In genomic region chr7:129958643-129959479, GRCh38 we compare ENCODE assay signal across 9 cellular contexts. TPM values are rescaled to one million over a fixed set of nuclear protein-coding genes. Genes with fewer than 3 reads are reported as not detected.
DNase-seq lines count a peak whose midpoint lies in the region; ATAC-seq and TF ChIP-seq lines count a peak whose summit lies in the region.
"Had no signal": no experiment of that assay in that cellular context is flagged by ENCODE, and none has a peak within 500 bp of the region (broad histone marks: within the 10 kb centered on the region; RNA-seq: fewer than 3 reads in every experiment).

No MANE protein-coding gene starts in this region.

- CTCF ChIA-PET in RWPE1 (lab: Yijun Ruan, JAX): interaction anchor here (0.6 to 0.7 kb wide), 2 partner anchors 15 to 49 kb away, joined by 3 to 9 read pairs; no protein-coding TSS in a partner anchor

- H3K9me3 Mint-ChIP-seq in GM23338: no peaks in the 10 kb centered on the region
- H3K9me3 Mint-ChIP-seq: activated naive CD4-positive, alpha-beta T cell treated with anti-CD3 and anti-CD28 coated beads for 36 hours had no signal

- no peaks in the 10 kb centered on the region for H3K9me3 ChIP-seq in prostate gland

- H3K4me3 Mint-ChIP-seq in GM23338: no peak overlapping the region
- H3K4me3 Mint-ChIP-seq: activated naive CD4-positive, alpha-beta T cell treated with anti-CD3 and anti-CD28 coated beads for 36 hours had no signal

- H3K4me3 ChIP-seq in GM23338 (no peak overlapping the region), foreskin fibroblast (ENCODE audit: low read depth in 1 of 2, low read length in 2 of 2) (no peak overlapping the region), prostate gland (no peak overlapping the region)

- H3K9me2 ChIP-seq in GM23338 (ENCODE audit: insufficient read depth): 0 out of 2 replicates have a peak, but pooled peaks cover 3% of the 10 kb centered on the region

- H3K27ac ChIP-seq in GM23338 (ENCODE audit: low read depth) (no peak overlapping the region), RWPE1 (peak overlapping the region; percentile 91), prostate gland (no peak overlapping the region)

- intact Hi-C loops in prostate gland (cut with DNase I): no loop called here

- peaks cover 18% of the 10 kb centered on the region for H3K4me1 Mint-ChIP-seq in GM23338

- DNase-seq in GM23338 (ENCODE audit: low spot score) (no peak), RWPE1 (ENCODE audit: low spot score) (peak; percentile 91), foreskin fibroblast (peak; percentile 43 to 79), prostate gland (ENCODE audit: low spot score) (peak; percentile 21)
- no peak for DNase-seq in stimulated activated CD4-positive, alpha-beta T cell treated with anti-CD3 and anti-CD28 coated beads, Interleukin-4, amount 100 ng/mL, for 24 hours
- no peak for DNase-seq in activated CD4-positive, alpha-beta T cell treated with anti-CD3 and anti-CD28 coated beads, Interleukin-2, amount 50 U/mL, for 48 hours
- DNase-seq: activated naive CD4-positive, alpha-beta T cell treated with anti-CD3 and anti-CD28 coated beads for 36 hours had no signal

- H2AFZ ChIP-seq in GM23338: peak overlapping the region; percentile 64

- H3F3A ChIP-seq in GM23338 (replicated peaks; ENCODE audit: low read depth): peaks cover 3% of the 10 kb centered on the region; the same call in 1 of the 2 replicates

- H3K79me2 ChIP-seq in GM23338 (replicated peaks; ENCODE audit: insufficient read depth): no peaks in the 10 kb centered on the region

- ATAC-seq in GM23338: peak; percentile 48; the same call in 2 of the 3 replicates
- no peak for ATAC-seq in HG03095 (IDR thresholded peaks at IDR 0.05; ENCODE audit: unreplicated experiment)
- no peak for ATAC-seq in HG03139 (IDR thresholded peaks at IDR 0.05; ENCODE audit: unreplicated experiment)

- no peaks in the 10 kb centered on the region for H4K20me1 ChIP-seq in GM23338 (replicated peaks; ENCODE audit: insufficient read depth)

- peak; percentile 27 for TF ChIP-seq POLR2A in prostate gland (IDR thresholded peaks at IDR 0.05)

- H3K27me3 ChIP-seq in GM23338 (ENCODE audit: insufficient read depth) (no peaks in the 10 kb centered on the region), prostate gland (replicated peaks; ENCODE audit: insufficient read depth) (no peaks in the 10 kb centered on the region)

- TF ChIP-seq CTCF in GM23338 (conservative IDR thresholded peaks at IDR 0.05; ENCODE audit: low read depth in 2 of 2) (no peak), RWPE1 (conservative IDR thresholded peaks at IDR 0.05; ENCODE audit: low read depth) (no peak), foreskin fibroblast (IDR thresholded peaks at IDR 0.05; ENCODE audit: low read depth, low read length) (no peak), prostate gland (IDR thresholded peaks at IDR 0.05) (no peak)

- H3K27ac Mint-ChIP-seq in GM23338: peak overlapping the region; percentile 54
- H3K27ac Mint-ChIP-seq: activated naive CD4-positive, alpha-beta T cell treated with anti-CD3 and anti-CD28 coated beads for 36 hours had no signal

- POLR2A ChIA-PET in RWPE1 (lab: Yijun Ruan, JAX; ENCODE audit: low non-redundant PET): interaction anchor here (0.6 kb wide), 2 partner anchors 17 to 129 kb away, joined by 4 to 6 read pairs; no protein-coding TSS in a partner anchor

- no peaks in the 10 kb centered on the region for H3K36me3 Mint-ChIP-seq in GM23338 (ENCODE audit: low read depth)

- no peaks in the 10 kb centered on the region for H3K36me3 ChIP-seq in GM23338 (ENCODE audit: insufficient read depth)
- H3K36me3 ChIP-seq in prostate gland: no peaks in the 10 kb centered on the region

- H3K4me2 ChIP-seq in GM23338: no peak overlapping the region

- WGBS in prostate gland: 56% methylated on average over 9 of the region's 9 CpGs

- H3K4me1 ChIP-seq in GM23338 (ENCODE audit: insufficient read depth) (no peaks in the 10 kb centered on the region), prostate gland (replicated peaks) (no peaks in the 10 kb centered on the region)

- H3K27me3 Mint-ChIP-seq in GM23338 (ENCODE audit: insufficient read depth, low read depth, poor library complexity): peaks cover 2% of the 10 kb centered on the region

TF ChIP-seq in GM23338, 12 proteins besides CTCF, POLR2A, EP300 and RAD21:
- TF ChIP-seq ZNF114 (CRISPR knock-in tag; IDR thresholded peaks at IDR 0.05) (no peak), JUNB (IDR thresholded peaks at IDR 0.05; ENCODE audit: unreplicated experiment) (no peak), CREB1 (CRISPR knock-in tag; IDR thresholded peaks at IDR 0.05; ENCODE audit: low read depth) (no peak), ZNF331 (CRISPR knock-in tag; IDR thresholded peaks at IDR 0.05; ENCODE audit: low read depth) (no peak)

RNA-seq across cellular contexts. Expression of gene UBE2H, which starts 6.1 kb away (rescaled TPM):
- total RNA-seq in GM23338 (2014; rRNA removed; shearing (Covaris generic)): 86.5 and 107 TPM in 2 replicates
- polyA plus RNA-seq in GM23338 (2016; fragmentation: Nextera tagmentation; extraction: Ambion mirVana): 37.2 and 40.8 TPM in 2 replicates
- total RNA-seq in prostate gland: 100 to 1,000 TPM in 1 of 2 donors, 10 to 100 TPM in 1; 78.4 to 105 TPM

Comparison
In these comparisons a context has a peak if more than half of its experiments do, and no peak if none do; other contexts are left out.
1. DNase-seq: peak in RWPE1 (single experiment), foreskin fibroblast (2 of 2) and prostate gland (single experiment); none in GM23338 (single experiment), stimulated activated CD4-positive, alpha-beta T cell treated with anti-CD3 and anti-CD28 coated beads, Interleukin-4, amount 100 ng/mL, for 24 hours (single experiment) and activated CD4-positive, alpha-beta T cell treated with anti-CD3 and anti-CD28 coated beads, Interleukin-2, amount 50 U/mL, for 48 hours (0 of 2).